In the genomic region with DNA sequence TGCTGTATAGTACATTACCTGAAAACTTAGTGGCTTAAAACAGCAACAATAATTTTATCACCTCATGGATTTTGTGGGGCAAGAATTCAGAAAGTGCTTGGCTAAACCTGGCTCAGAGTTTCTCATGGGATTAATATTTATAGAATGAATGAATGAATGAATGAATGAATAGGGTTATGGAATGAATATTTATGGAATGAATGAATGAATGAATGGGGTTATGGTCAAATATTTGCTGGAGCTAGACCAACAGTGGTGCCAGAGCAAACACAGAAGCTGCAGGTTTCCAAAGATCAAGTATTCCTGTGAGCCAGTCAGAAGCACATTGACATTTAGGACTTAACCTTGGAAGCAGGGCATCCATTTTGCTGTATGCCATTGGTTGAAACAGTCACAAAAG, we compare ENCODE assay signal across 34 cellular contexts. TPM values are rescaled to one million over a fixed set of nuclear protein-coding genes. Genes with fewer than 3 reads are reported as not detected.
"Had no signal": no experiment of that assay in that cellular context is flagged by ENCODE, and none has a peak within 500 bp of the region (broad histone marks: within the 10 kb centered on the region; RNA-seq: fewer than 3 reads in every experiment).

No MANE protein-coding gene starts in this region.

- H3K9me3 Mint-ChIP-seq: nephron; neural progenitor cell; stimulated activated memory B cell treated with anti-CD40 and anti-IgM and Interleukin-4, amounts not matched to agents 10 μg/mL and 1 μg/mL and 100 μg/mL, for 72 hours; stimulated activated naive CD8-positive, alpha-beta T cell treated with anti-CD3 and anti-CD28 coated beads, Interleukin-15, amount 100 ng/mL, for 72 hours had no signal

- H3K27me3 ChIP-seq: neural progenitor cell, ovary, spleen, suprapubic skin, testis, tibial artery, transverse colon, upper lobe of left lung, vagina had no signal

- H3K36me3 Mint-ChIP-seq: naive thymus-derived CD4-positive, alpha-beta T cell; natural killer cell; neural progenitor cell; stimulated activated memory B cell treated with anti-CD40 and anti-IgM and Interleukin-4, amounts not matched to agents 10 μg/mL and 1 μg/mL and 100 μg/mL, for 72 hours had no signal

- DNase-seq: naive thymus-derived CD4-positive, alpha-beta T cell; natural killer cell; occipital lobe; ovary; posterior cingulate gyrus; psoas muscle; right cardiac atrium; spleen; stimulated activated CD4-positive, alpha-beta T cell treated with anti-CD3 and anti-CD28 coated beads, Interleukin-12 subunit alpha, Interleukin-12 subunit beta, amount 100 ng/mL, for 4 hours; stimulated activated CD4-positive, alpha-beta T cell treated with anti-CD3 and anti-CD28 coated beads, Interleukin-1b, Interleukin-23, amount 100 ng/mL, for 48 hours; stimulated activated CD4-positive, alpha-beta T cell treated with anti-CD3 and anti-CD28 coated beads, Interleukin-4, amount 100 ng/mL, for 1 hour; stimulated activated CD4-positive, alpha-beta T cell treated with anti-CD3 and anti-CD28 coated beads, Interleukin-4, amount 100 ng/mL, for 4 hours; stimulated activated CD8-positive, alpha-beta memory T cell treated with anti-CD3 and anti-CD28 coated beads, Interleukin-4, amount 100 ng/mL, for 48 hours; stimulated activated naive CD4-positive, alpha-beta T cell; stimulated activated naive CD8-positive, alpha-beta T cell treated with anti-CD3 and anti-CD28 coated beads, Interleukin-15, amount 100 ng/mL, for 72 hours; stimulated activated naive CD8-positive, alpha-beta T cell treated with anti-CD3 and anti-CD28 coated beads, Interleukin-15, Interleukin-2, amounts not matched to agents 100 U/mL and 50 U/mL, for 24 hours; substantia nigra; testis; tibial artery; transverse colon; upper lobe of left lung had no signal

- H3K4me2 ChIP-seq: neural progenitor cell, smooth muscle cell had no signal

- H3K27ac ChIP-seq: neural progenitor cell, ovary, parathyroid adenoma, psoas muscle, skin epidermis, spleen, suprapubic skin, testis, tibial artery, transverse colon, upper lobe of left lung, vagina had no signal

- H3K9ac ChIP-seq: neural progenitor cell, parathyroid adenoma had no signal

- H2AFZ ChIP-seq: neural progenitor cell, parathyroid adenoma had no signal

- H3K4me1 Mint-ChIP-seq: naive thymus-derived CD4-positive, alpha-beta T cell; natural killer cell; nephron; stimulated activated memory B cell treated with anti-CD40 and anti-IgM and Interleukin-4, amounts not matched to agents 10 μg/mL and 1 μg/mL and 100 μg/mL, for 72 hours; stimulated activated naive CD8-positive, alpha-beta T cell treated with anti-CD3 and anti-CD28 coated beads, Interleukin-15, amount 100 ng/mL, for 72 hours had no signal

- H3K27me3 Mint-ChIP-seq: naive thymus-derived CD4-positive, alpha-beta T cell; progenitor cell of endocrine pancreas; stimulated activated memory B cell treated with anti-CD40 and anti-IgM and Interleukin-4, amounts not matched to agents 10 μg/mL and 1 μg/mL and 100 μg/mL, for 72 hours had no signal

- H3K4me1 ChIP-seq: parathyroid adenoma, psoas muscle, spleen, suprapubic skin, testis, tibial artery, transverse colon, upper lobe of left lung, vagina had no signal

- H3K4me3 Mint-ChIP-seq: naive thymus-derived CD4-positive, alpha-beta T cell; natural killer cell; nephron; neural progenitor cell; stimulated activated memory B cell treated with anti-CD40 and anti-IgM and Interleukin-4, amounts not matched to agents 10 μg/mL and 1 μg/mL and 100 μg/mL, for 72 hours; stimulated activated naive CD8-positive, alpha-beta T cell treated with anti-CD3 and anti-CD28 coated beads, Interleukin-15, amount 100 ng/mL, for 72 hours had no signal

- H3K36me3 ChIP-seq: neural progenitor cell, ovary, spleen, suprapubic skin, tibial artery, transverse colon, upper lobe of left lung, vagina had no signal

- H3K9me3 ChIP-seq: ovary, psoas muscle, spleen, suprapubic skin, testis, tibial artery, transverse colon, upper lobe of left lung, vagina had no signal

- H3K27ac Mint-ChIP-seq: naive thymus-derived CD4-positive, alpha-beta T cell; natural killer cell; nephron; neural progenitor cell; progenitor cell of endocrine pancreas; stimulated activated memory B cell treated with anti-CD40 and anti-IgM and Interleukin-4, amounts not matched to agents 10 μg/mL and 1 μg/mL and 100 μg/mL, for 72 hours; stimulated activated naive CD8-positive, alpha-beta T cell treated with anti-CD3 and anti-CD28 coated beads, Interleukin-15, amount 100 ng/mL, for 72 hours had no signal

- H3K79me2 ChIP-seq: parathyroid adenoma had no signal

- H3K4me3 ChIP-seq: neural progenitor cell, ovary, psoas muscle, skin epidermis, smooth muscle cell, spleen, suprapubic skin, testis, tibial artery, transverse colon, upper lobe of left lung, vagina had no signal

- ATAC-seq: naive thymus-derived CD4-positive, alpha-beta T cell; natural killer cell; psoas muscle; right cardiac atrium; sciatic nerve; stimulated activated memory B cell treated with anti-CD40 and anti-IgM and Interleukin-4, amounts not matched to agents 10 μg/mL and 1 μg/mL and 100 μg/mL, for 72 hours; stimulated activated naive CD8-positive, alpha-beta T cell treated with anti-CD3 and anti-CD28 coated beads, Interleukin-15, amount 100 ng/mL, for 72 hours; stimulated activated naive CD8-positive, alpha-beta T cell treated with anti-CD3 and anti-CD28 coated beads, Interleukin-15, Interleukin-2, amounts not matched to agents 100 U/mL and 50 U/mL, for 24 hours had no signal

RNA-seq across cellular contexts. Expression of gene PLPPR1, which starts 35.7 kb away (rescaled TPM):
- total RNA-seq: naive thymus-derived CD4-positive, alpha-beta T cell; natural killer cell; osteoblast; renal cortical epithelial cell; right cardiac atrium; smooth muscle cell; spleen; ureter; vagina had no signal
- polyA plus RNA-seq: naive thymus-derived CD4-positive, alpha-beta T cell; right cardiac atrium; smooth muscle cell; spleen had no signal
